Comparison of ENCODE assay signal across 21 cellular contexts in genomic region chr5:120362426-120362825, GRCh38.
DNase-seq lines count a peak whose midpoint lies in the region; ATAC-seq, FAIRE-seq and TF ChIP-seq lines count a peak whose summit lies in the region.
"Had no signal": no experiment of that assay in that cellular context is flagged by ENCODE, and none has a peak within 500 bp of the region (broad histone marks: within the 10 kb centered on the region; RNA-seq: fewer than 3 reads in every experiment).

No MANE protein-coding gene starts in this region.

- peak overlapping the region; percentile 56 for H2AFZ ChIP-seq in K562 (ENCODE audit: low read depth, low read length)
- H2AFZ ChIP-seq in neuron (ENCODE audit: low read depth, low read length) = peak overlapping the region; percentile 57

- TF ChIP-seq POLR2A in K562 (conservative IDR thresholded peaks at IDR 0.05) = no peak

- TSS peak; percentile 47 for BruUV-seq in K562 (replicated peaks; lab: Mats Ljungman, UMichigan)

- H3K27me3 Mint-ChIP-seq in stimulated activated memory B cell treated with anti-CD40 and anti-IgM and Interleukin-4, amounts not matched to agents 10 μg/mL and 1 μg/mL and 100 μg/mL, for 72 hours = no peaks in the 10 kb centered on the region
- no peaks in the 10 kb centered on the region for H3K27me3 Mint-ChIP-seq in activated naive CD4-positive, alpha-beta T cell treated with anti-CD3 and anti-CD28 coated beads for 36 hours (ENCODE audit: low read depth)
- H3K27me3 Mint-ChIP-seq: CD4-positive, alpha-beta T cell; IgD-negative memory B cell had no signal

- FAIRE-seq in K562 (lab: Jason Lieb, UNC) = peak; percentile 15
- FAIRE-seq: A549, HTR-8/SVneo had no signal

- no peaks in the 10 kb centered on the region for H3K9me1 ChIP-seq in K562 (ENCODE audit: control insufficient read depth, insufficient read depth, low read length)

- H3K36me3 ChIP-seq in K562 (ENCODE audit: control insufficient read depth, insufficient read depth, low read length) (no peaks in the 10 kb centered on the region), neuron (ENCODE audit: insufficient read depth, low read length) (no peaks in the 10 kb centered on the region)
- H3K36me3 ChIP-seq: HAP-1 had no signal

- H3K9ac ChIP-seq in K562 (ENCODE audit: insufficient read depth in 1 of 2, low read depth in 2 of 2, low read length in 2 of 2) = peak overlapping the region; percentile 40 to 52; a peak in 3 of 4 replicates

- no peak for TF ChIP-seq EP300 in K562 (IDR thresholded peaks at IDR 0.05; ENCODE audit: low read length)

- WGBS in K562 (ENCODE audit: insufficient coverage, low coverage, missing lambda C conversion rate) = 6% methylated on average over 5 of the region's 5 CpGs

- H3K4me3 ChIP-seq in K562 (peak overlapping the region; percentile 14; the same call in 1 of the 2 replicates), neuron (ENCODE audit: low read length) (no peak overlapping the region)
- H3K4me3 ChIP-seq: A549, HAP-1 had no signal

- no peak for TF ChIP-seq CTCF in K562 (IDR thresholded peaks at IDR 0.05 in 2 of 3, conservative IDR thresholded peaks at IDR 0.05 in 1 of 3; ENCODE audit: insufficient read depth in 2 of 3, low read depth in 1 of 3, low read length in 3 of 3)

- H3K36me3 Mint-ChIP-seq in stimulated activated memory B cell treated with anti-CD40 and anti-IgM and Interleukin-4, amounts not matched to agents 10 μg/mL and 1 μg/mL and 100 μg/mL, for 72 hours = no peaks in the 10 kb centered on the region
- no peaks in the 10 kb centered on the region for H3K36me3 Mint-ChIP-seq in activated naive CD4-positive, alpha-beta T cell treated with anti-CD3 and anti-CD28 coated beads for 36 hours (ENCODE audit: low read depth)
- H3K36me3 Mint-ChIP-seq: IgD-negative memory B cell had no signal

- POLR2A ChIA-PET in K562 (lab: Yijun Ruan, JAX) = interaction anchor here (0.7 kb wide), 1 partner anchor 19 kb away, joined by 3 read pairs; no protein-coding TSS in a partner anchor

- CTCF ChIA-PET in K562 (lab: Yijun Ruan, JAX; ENCODE audit: low intra/inter-chr PET ratio) = no interaction called here
- CTCF ChIA-PET in activated naive CD4-positive, alpha-beta T cell treated with anti-CD3 and anti-CD28 coated beads for 36 hours (lab: Charles Lee) = no interaction called here

- H3K4me1 ChIP-seq in K562 (replicated peaks in 1 of 2; ENCODE audit: control insufficient read depth in 2 of 2, insufficient read depth in 2 of 2, low read length in 2 of 2) (no peaks in the 10 kb centered on the region), neuron (ENCODE audit: insufficient read depth, low read length) (no peaks in the 10 kb centered on the region)
- H3K4me1 ChIP-seq: A549, Caco-2, HAP-1 had no signal

- peak; percentile 52 for ATAC-seq in K562
- no peak for ATAC-seq in stimulated activated memory B cell treated with anti-CD40 and anti-IgM and Interleukin-4, amounts not matched to agents 10 μg/mL and 1 μg/mL and 100 μg/mL, for 72 hours
- no peak for ATAC-seq in GM19035 (IDR thresholded peaks at IDR 0.05; ENCODE audit: unreplicated experiment)
- ATAC-seq: A549 had no signal

- TF ChIP-seq RAD21 in K562 (CRISPR knock-in tag; conservative IDR thresholded peaks at IDR 0.05 in 1 of 2, IDR thresholded peaks at IDR 0.05 in 1 of 2) = no peak

- in situ Hi-C loops in Caki2 (cut with HindIII; ENCODE audit: low pct_unique_long_range_greater_than_20kb, low sequenced_read_pairs) (no loop called here), K562 (cut with MboI) (no loop called here)

- H4K20me1 ChIP-seq in K562 (replicated peaks; ENCODE audit: control insufficient read depth, insufficient read depth, low read length) = no peaks in the 10 kb centered on the region

- no peak overlapping the region for H3K27ac Mint-ChIP-seq in stimulated activated memory B cell treated with anti-CD40 and anti-IgM and Interleukin-4, amounts not matched to agents 10 μg/mL and 1 μg/mL and 100 μg/mL, for 72 hours
- H3K27ac Mint-ChIP-seq in activated naive CD4-positive, alpha-beta T cell treated with anti-CD3 and anti-CD28 coated beads for 36 hours = no peak overlapping the region
- H3K27ac Mint-ChIP-seq: CD4-positive, alpha-beta T cell; IgD-negative memory B cell had no signal

- H3K79me2 ChIP-seq in K562 (ENCODE audit: control insufficient read depth, insufficient read depth, low read length) = no peaks in the 10 kb centered on the region

- intact Hi-C loops in K562 (cut with micrococcal nuclease) = no loop called here
- intact Hi-C loops in activated naive CD4-positive, alpha-beta T cell treated with anti-CD3 and anti-CD28 coated beads for 36 hours (cut with micrococcal nuclease) = no loop called here

- peak overlapping the region; percentile 66; the same call in 2 of the 3 replicates for H3K27ac ChIP-seq in K562 (ENCODE audit: extremely low read depth, low read depth, low read length)
- H3K27ac ChIP-seq: 22Rv1, A549, C4-2B, HL-60 had no signal

- H3K4me2 ChIP-seq in K562 (ENCODE audit: insufficient read depth, low read length) = peak overlapping the region; percentile 32
- H3K4me2 ChIP-seq: A549 had no signal

- DNase-seq in Caki2 (ENCODE audit: low read depth) = peak; percentile 51
- DNase-seq in NCI-H460 (ENCODE audit: extremely low read depth, low read depth) = peak; percentile 50
- DNase-seq in K562 (ENCODE audit: extremely low read depth in 1 of 4, low spot score in 3 of 4) = no peak
- DNase-seq in NCI-H524 treated with DMSO at 0.1 percent for 48 hours (lab: John Stamatoyannopoulos, UW) = no peak
- no peak for DNase-seq in activated naive CD4-positive, alpha-beta T cell treated with anti-CD3 and anti-CD28 coated beads for 36 hours
- DNase-seq: AML-193; Caco-2; CD4-positive, alpha-beta T cell; DMS153; DMS79; GF-D8 had no signal

- no peaks in the 10 kb centered on the region for H3K4me1 Mint-ChIP-seq in stimulated activated memory B cell treated with anti-CD40 and anti-IgM and Interleukin-4, amounts not matched to agents 10 μg/mL and 1 μg/mL and 100 μg/mL, for 72 hours
- no peaks in the 10 kb centered on the region for H3K4me1 Mint-ChIP-seq in activated naive CD4-positive, alpha-beta T cell treated with anti-CD3 and anti-CD28 coated beads for 36 hours (ENCODE audit: low read depth)
- H3K4me1 Mint-ChIP-seq: IgD-negative memory B cell had no signal

- H3K9me3 ChIP-seq in K562 (replicated peaks; ENCODE audit: control insufficient read depth, insufficient read depth, low read depth, low read length) (no peaks in the 10 kb centered on the region; the same call in 1 of the 2 replicates), neuron (ENCODE audit: low read length) (no peaks in the 10 kb centered on the region)
- H3K9me3 ChIP-seq: A549, Caco-2 had no signal

- no peaks in the 10 kb centered on the region for H3K27me3 ChIP-seq in K562 (ENCODE audit: control insufficient read depth in 2 of 2, insufficient read depth in 2 of 2, low read length in 2 of 2)
- H3K27me3 ChIP-seq in neuron (ENCODE audit: insufficient read depth, low read length) = no peaks in the 10 kb centered on the region

- no peaks in the 10 kb centered on the region for H3K9me3 Mint-ChIP-seq in stimulated activated memory B cell treated with anti-CD40 and anti-IgM and Interleukin-4, amounts not matched to agents 10 μg/mL and 1 μg/mL and 100 μg/mL, for 72 hours
- no peaks in the 10 kb centered on the region for H3K9me3 Mint-ChIP-seq in activated naive CD4-positive, alpha-beta T cell treated with anti-CD3 and anti-CD28 coated beads for 36 hours

- H3K4me3 Mint-ChIP-seq in stimulated activated memory B cell treated with anti-CD40 and anti-IgM and Interleukin-4, amounts not matched to agents 10 μg/mL and 1 μg/mL and 100 μg/mL, for 72 hours = no peak overlapping the region
- H3K4me3 Mint-ChIP-seq in activated naive CD4-positive, alpha-beta T cell treated with anti-CD3 and anti-CD28 coated beads for 36 hours = no peak overlapping the region
- H3K4me3 Mint-ChIP-seq: CD4-positive, alpha-beta T cell; IgD-negative memory B cell had no signal

TF ChIP-seq in K562, 482 proteins besides CTCF, POLR2A, EP300 and RAD21:
- TF ChIP-seq SNAPC5 (CRISPR knock-in tag; IDR thresholded peaks at IDR 0.05) (no peak), JUNB (CRISPR knock-in tag; conservative IDR thresholded peaks at IDR 0.05) (no peak), PTRF (tag; IDR thresholded peaks at IDR 0.05) (no peak), MYBL2 (IDR thresholded peaks at IDR 0.05; ENCODE audit: low read depth) (no peak), MYBL2 (CRISPR knock-in tag; IDR thresholded peaks at IDR 0.05; ENCODE audit: borderline replicate concordance) (no peak), SMAD1 (IDR thresholded peaks at IDR 0.05; ENCODE audit: low read depth, low read length, partially characterized antibody) (no peak), EHMT2 (IDR thresholded peaks at IDR 0.05) (no peak), STAT5B (CRISPR knock-in tag; IDR thresholded peaks at IDR 0.05) (no peak), GABPA (tag; conservative IDR thresholded peaks at IDR 0.05; ENCODE audit: low read depth) (no peak), ASH1L (IDR thresholded peaks at IDR 0.05; ENCODE audit: borderline replicate concordance, low read depth, partially characterized antibody) (no peak), NUFIP1 (IDR thresholded peaks at IDR 0.05; ENCODE audit: partially characterized antibody) (no peak), BRF1 (IDR thresholded peaks at IDR 0.05; ENCODE audit: borderline replicate concordance, extremely low read depth, insufficient read length) (no peak), ILK (tag; IDR thresholded peaks at IDR 0.05; ENCODE audit: borderline replicate concordance, low read depth) (no peak), CEBPG (CRISPR knock-in tag; IDR thresholded peaks at IDR 0.05) (no peak), CEBPG (tag; conservative IDR thresholded peaks at IDR 0.05 in 1 of 2, IDR thresholded peaks at IDR 0.05 in 1 of 2) (no peak), NRF1 (conservative IDR thresholded peaks at IDR 0.05 in 1 of 2, IDR thresholded peaks at IDR 0.05 in 1 of 2) (no peak)

Comparison
In these comparisons a context has a peak if more than half of its experiments do, and no peak if none do; other contexts are left out.
1. DNase-seq: peak in Caki2 (single experiment) and NCI-H460 (single experiment); none in K562 (0 of 4), NCI-H524 treated with DMSO at 0.1 percent for 48 hours (single experiment) and activated naive CD4-positive, alpha-beta T cell treated with anti-CD3 and anti-CD28 coated beads for 36 hours (single experiment).